ENCODE assay signal across 8 cellular contexts in the genomic region with DNA sequence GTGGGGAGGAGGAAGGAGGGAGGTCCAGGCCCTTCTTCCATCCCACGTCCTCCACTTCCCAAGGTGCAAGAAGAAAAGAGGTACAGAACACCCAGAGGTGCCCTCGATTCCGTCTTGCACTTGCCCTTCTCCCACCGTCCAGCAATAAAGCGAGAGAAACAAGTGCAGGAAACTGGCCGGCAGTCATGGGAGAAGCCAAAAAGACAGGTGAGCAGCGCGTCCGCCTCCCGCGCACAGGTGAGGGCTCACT. TPM values are rescaled to one million over a fixed set of nuclear protein-coding genes. Genes with fewer than 3 reads are reported as not detected.
DNase-seq lines count a peak whose midpoint lies in the region; ATAC-seq and TF ChIP-seq lines count a peak whose summit lies in the region.

No MANE protein-coding gene starts in this region.

- H3K27ac Mint-ChIP-seq in activated naive CD4-positive, alpha-beta T cell treated with anti-CD3 and anti-CD28 coated beads, Interleukin-2, amount 50 U/mL, for 72 hours: peak overlapping the region; percentile 94

- intact Hi-C loops in transverse colon (cut with DNase I; ENCODE audit: low total_unique reads): no loop called here

- H3K36me3 ChIP-seq in HAP-1 (replicated peaks) (peaks cover 22% of the 10 kb centered on the region), transverse colon (no peaks in the 10 kb centered on the region)

- 3% methylated on average over 11 of the region's 11 CpGs; no CpG with 5 or more reads in 1 of the 2 donors for WGBS in transverse colon (ENCODE audit: low coverage in 1 of 2), 2 donors

- peaks cover 15 to 22% of the 10 kb centered on the region in 2 donors for H3K36me3 Mint-ChIP-seq in activated naive CD4-positive, alpha-beta T cell treated with anti-CD3 and anti-CD28 coated beads, Interleukin-2, amount 50 U/mL, for 72 hours

- in situ Hi-C loops in HAP-1 (cut with MboI; ENCODE audit: low sequenced_read_pairs) (no loop called here), transverse colon (cut with MboI; ENCODE audit: low pct_ligation_motif_present in 1 of 4, low pct_unique_long_range_greater_than_20kb in 1 of 4, low sequenced_read_pairs in 3 of 4) (no loop called here)

- H3K27ac ChIP-seq in 22Rv1: peak overlapping the region; percentile 97
- H3K27ac ChIP-seq in transverse colon: peak overlapping the region; percentile 88 to 93 (median 91)

- DNase-seq in HAP-1 (ENCODE audit: low spot score in 2 of 2) (no peak), left lobe of liver (ENCODE audit: low spot score) (no peak), transverse colon (no peak), HCEC 1CT (no peak), NCI-H187 (lab: John Stamatoyannopoulos, UW) (no peak)
- DNase-seq in activated naive CD4-positive, alpha-beta T cell treated with anti-CD3 and anti-CD28 coated beads, Interleukin-2, amount 50 U/mL, for 72 hours (ENCODE audit: low spot score in 2 of 2): no peak
- DNase-seq in stimulated activated CD8-positive, alpha-beta memory T cell treated with anti-CD3 and anti-CD28 coated beads, Interleukin-4, amount 100 ng/mL, for 48 hours: no peak

- H3K4me3 ChIP-seq in HAP-1 (peak overlapping the region; percentile 70), transverse colon (peak overlapping the region; percentile 38 to 78 (median 74))

- no peak for TF ChIP-seq EP300 in transverse colon (IDR thresholded peaks at IDR 0.05; ENCODE audit: low read depth)

- H3K4me1 ChIP-seq in HAP-1 (peaks cover 17% of the 10 kb centered on the region), transverse colon (peaks cover 4 to 16% (median 9%) of the 10 kb centered on the region in 4 donors)

- TF ChIP-seq CTCF in 22Rv1 (IDR thresholded peaks at IDR 0.05) (no peak), transverse colon (IDR thresholded peaks at IDR 0.05) (no peak)

- ATAC-seq in activated naive CD4-positive, alpha-beta T cell treated with anti-CD3 and anti-CD28 coated beads, Interleukin-2, amount 50 U/mL, for 72 hours: peak in 1 of 2 donors; percentile 0
- peak; percentile 4 for ATAC-seq in left lobe of liver

- no peaks in the 10 kb centered on the region for H3K9me3 Mint-ChIP-seq in activated naive CD4-positive, alpha-beta T cell treated with anti-CD3 and anti-CD28 coated beads, Interleukin-2, amount 50 U/mL, for 72 hours

- no peaks in the 10 kb centered on the region for H3K9me3 ChIP-seq in HAP-1
- no peaks in the 10 kb centered on the region for H3K9me3 ChIP-seq in transverse colon

- TF ChIP-seq POLR2A in transverse colon (IDR thresholded peaks at IDR 0.05): peak; percentile 74

- H3K27me3 ChIP-seq in HAP-1 (ENCODE audit: low read depth) (no peaks in the 10 kb centered on the region), transverse colon (no peaks in the 10 kb centered on the region)

RNA-seq across cellular contexts. Expression of gene C10orf95, which starts 1.3 kb away (rescaled TPM):
- total RNA-seq in activated naive CD4-positive, alpha-beta T cell treated with anti-CD3 and anti-CD28 coated beads, Interleukin-2, amount 50 U/mL, for 72 hours: under 1 TPM in 1 of 2 donors, not detected in 1; 0.30 TPM
- total RNA-seq in left lobe of liver (not detected), transverse colon (10 to 100 TPM in 1 of 4 donors, 1 to 10 TPM in 1, under 1 TPM in 2; 0.48 to 34.4 (median 1.1) TPM)

RNA-seq across cellular contexts. Expression of gene CUEDC2, which starts 17.7 kb away (rescaled TPM):
- total RNA-seq in activated naive CD4-positive, alpha-beta T cell treated with anti-CD3 and anti-CD28 coated beads, Interleukin-2, amount 50 U/mL, for 72 hours: 10 to 100 TPM; 38.7 to 73.9 TPM
- 23.4 TPM for total RNA-seq in left lobe of liver
- total RNA-seq in transverse colon: 10 to 100 TPM in 3 of 4 donors, 1 to 10 TPM in 1; 5.2 to 35.2 (median 33.5) TPM

RNA-seq across cellular contexts. Expression of gene FBXL15, which starts 29.4 kb away (rescaled TPM):
- 10 to 100 TPM; 12.9 to 27.4 TPM for total RNA-seq in activated naive CD4-positive, alpha-beta T cell treated with anti-CD3 and anti-CD28 coated beads, Interleukin-2, amount 50 U/mL, for 72 hours
- total RNA-seq in left lobe of liver (12.7 TPM), transverse colon (10 to 100 TPM; 16.7 to 56.3 (median 46.0) TPM)

RNA-seq across cellular contexts. Expression of gene PSD, which starts 31.5 kb away (rescaled TPM):
- 10 to 100 TPM in 1 of 2 donors, 1 to 10 TPM in 1; 8.7 to 13.3 TPM for total RNA-seq in activated naive CD4-positive, alpha-beta T cell treated with anti-CD3 and anti-CD28 coated beads, Interleukin-2, amount 50 U/mL, for 72 hours
- 7.0 TPM for total RNA-seq in left lobe of liver
- total RNA-seq in transverse colon: 10 to 100 TPM; 38.9 to 56.1 (median 49.4) TPM

RNA-seq across cellular contexts. Expression of gene ACTR1A, which starts 52.5 kb away (rescaled TPM):
- total RNA-seq in activated naive CD4-positive, alpha-beta T cell treated with anti-CD3 and anti-CD28 coated beads, Interleukin-2, amount 50 U/mL, for 72 hours: 10 to 100 TPM; 48.9 to 97.4 TPM
- total RNA-seq in left lobe of liver (25.5 TPM), transverse colon (10 to 100 TPM; 49.7 to 90.8 (median 79.4) TPM)
